In genomic region chr6:3163248-3163594, GRCh38 we compare ENCODE assay signal across 8 cellular contexts. TPM values are rescaled to one million over a fixed set of nuclear protein-coding genes. Genes with fewer than 3 reads are reported as not detected.
DNase-seq lines count a peak whose midpoint lies in the region; ATAC-seq and TF ChIP-seq lines count a peak whose summit lies in the region.

No MANE protein-coding gene starts in this region.

- ATAC-seq in GM21576 (IDR thresholded peaks at IDR 0.05; ENCODE audit: unreplicated experiment) (peak; percentile 3), gastroesophageal sphincter (peak; percentile 14), HG02938 (IDR thresholded peaks at IDR 0.05; ENCODE audit: unreplicated experiment) (no peak)

- peak overlapping the region; percentile 79 for H3K4me3 ChIP-seq in BE2C (ENCODE audit: low read depth, low read length)
- H3K4me3 ChIP-seq in gastroesophageal sphincter, result peak overlapping the region; percentile 75 to 89
- H3K4me3 ChIP-seq in spleen, result peak overlapping the region; percentile 49 to 87 (median 64)

- TF ChIP-seq CTCF in BE2C (IDR thresholded peaks at IDR 0.05; ENCODE audit: low read depth, low read length) (peak; percentile 1; the same call in 1 of the 2 replicates), gastroesophageal sphincter (IDR thresholded peaks at IDR 0.05) (no peak), spleen (IDR thresholded peaks at IDR 0.05 in 8 of 11, conservative IDR thresholded peaks at IDR 0.05 in 3 of 11) (peak in 1 of 11 experiments; percentile 17)

- intact Hi-C loops in spleen (cut with DNase I; ENCODE audit: low total_unique reads), result loop anchor here (10.0 kb wide), 1 partner anchor 92 kb away; the partner anchor contains the start of gene PSMG4

- DNase-seq in BE2C (no peak), SKM-1 (lab: John Stamatoyannopoulos, UW; ENCODE audit: unreplicated experiment) (peak; percentile 37), spleen (no peak), kidney glomerular epithelial cell (lab: John Stamatoyannopoulos, UW) (no peak)
- DNase-seq in stimulated activated naive CD4-positive, alpha-beta T cell treated with Interleukin-2 at 50 U/mL for 16 hours (lab: John Stamatoyannopoulos, UW), result no peak

- H3K27me3 ChIP-seq in BE2C (no peaks in the 10 kb centered on the region), gastroesophageal sphincter (no peaks in the 10 kb centered on the region), spleen (replicated peaks in 1 of 7) (peaks cover 0 to 21% (median 0%) of the 10 kb centered on the region in 7 donors)

- H3K4me1 ChIP-seq in BE2C (peaks cover 22% of the 10 kb centered on the region), gastroesophageal sphincter (peaks cover 0 to 54% (median 4%) of the 10 kb centered on the region in 3 donors), spleen (peaks cover 2 to 46% (median 26%) of the 10 kb centered on the region in 6 donors)

- TF ChIP-seq EP300 in gastroesophageal sphincter (IDR thresholded peaks at IDR 0.05), result no peak

- TF ChIP-seq POLR2A in gastroesophageal sphincter (IDR thresholded peaks at IDR 0.05) (no peak), spleen (IDR thresholded peaks at IDR 0.05) (no peak)

- WGBS in gastroesophageal sphincter (ENCODE audit: low coverage in 1 of 2), 2 donors, result 0% methylated on average over 3 to 5 of the region's 13 CpGs
- WGBS in spleen, 5 donors, result 12 to 25% (median 21%) methylated on average over 13 of the region's 13 CpGs

- H3K36me3 ChIP-seq in BE2C (no peaks in the 10 kb centered on the region), gastroesophageal sphincter (no peaks in the 10 kb centered on the region), spleen (no peaks in the 10 kb centered on the region)

- peak overlapping the region; percentile 72 to 100 (median 95) for H3K27ac ChIP-seq in gastroesophageal sphincter
- H3K27ac ChIP-seq in spleen, result peak overlapping the region in 7 of 8 donors; percentile 77 to 88 (median 84)

- H3K9me3 ChIP-seq in BE2C (no peaks in the 10 kb centered on the region), gastroesophageal sphincter (no peaks in the 10 kb centered on the region), spleen (no peaks in the 10 kb centered on the region)

RNA-seq across cellular contexts. Expression of gene TUBB2A, which starts 5.9 kb away (rescaled TPM):
- polyA plus RNA-seq in BE2C (2012; ENCODE audit: insufficient read depth, insufficient read length, low read depth), result 423 TPM
- 100 to 1,000 TPM in 2 of 4 donors, 10 to 100 TPM in 2; 74.6 to 219 (median 119) TPM for total RNA-seq in gastroesophageal sphincter
- total RNA-seq in spleen, result 10 to 100 TPM in 3 of 7 donors, 1 to 10 TPM in 4; 4.3 to 13.7 (median 6.7) TPM
- polyA plus RNA-seq in spleen, result 1 to 10 TPM; 4.8 to 9.1 (median 7.5) TPM

RNA-seq across cellular contexts. Expression of gene BPHL, which starts 44.7 kb away (rescaled TPM):
- polyA plus RNA-seq in BE2C (2012; ENCODE audit: insufficient read depth, insufficient read length, low read depth), result 20.1 TPM
- total RNA-seq in gastroesophageal sphincter (10 to 100 TPM in 1 of 4 donors, 1 to 10 TPM in 3; 4.8 to 16.6 (median 6.5) TPM), spleen (10 to 100 TPM in 2 of 7 donors, 1 to 10 TPM in 5; 6.6 to 11.3 (median 9.2) TPM)
- polyA plus RNA-seq in spleen, result 10 to 100 TPM in 2 of 3 donors, 1 to 10 TPM in 1; 8.7 to 11.0 (median 10.8) TPM

Comparison
In these comparisons a context has a peak if more than half of its experiments do, and no peak if none do; other contexts are left out.
1. RNA of gene TUBB2A, which starts 5.9 kb away (total RNA-seq): 74.6 to 219 TPM in gastroesophageal sphincter; 4.3 to 13.7 TPM in spleen; every median in the first group is over 4 times any median in the second.
2. Peak in every context shown above with its lines, with median percentiles within 50 percentile points of each other: H3K4me3 ChIP-seq.